25 cellular contexts compared by ENCODE assay signal in the genomic region with DNA sequence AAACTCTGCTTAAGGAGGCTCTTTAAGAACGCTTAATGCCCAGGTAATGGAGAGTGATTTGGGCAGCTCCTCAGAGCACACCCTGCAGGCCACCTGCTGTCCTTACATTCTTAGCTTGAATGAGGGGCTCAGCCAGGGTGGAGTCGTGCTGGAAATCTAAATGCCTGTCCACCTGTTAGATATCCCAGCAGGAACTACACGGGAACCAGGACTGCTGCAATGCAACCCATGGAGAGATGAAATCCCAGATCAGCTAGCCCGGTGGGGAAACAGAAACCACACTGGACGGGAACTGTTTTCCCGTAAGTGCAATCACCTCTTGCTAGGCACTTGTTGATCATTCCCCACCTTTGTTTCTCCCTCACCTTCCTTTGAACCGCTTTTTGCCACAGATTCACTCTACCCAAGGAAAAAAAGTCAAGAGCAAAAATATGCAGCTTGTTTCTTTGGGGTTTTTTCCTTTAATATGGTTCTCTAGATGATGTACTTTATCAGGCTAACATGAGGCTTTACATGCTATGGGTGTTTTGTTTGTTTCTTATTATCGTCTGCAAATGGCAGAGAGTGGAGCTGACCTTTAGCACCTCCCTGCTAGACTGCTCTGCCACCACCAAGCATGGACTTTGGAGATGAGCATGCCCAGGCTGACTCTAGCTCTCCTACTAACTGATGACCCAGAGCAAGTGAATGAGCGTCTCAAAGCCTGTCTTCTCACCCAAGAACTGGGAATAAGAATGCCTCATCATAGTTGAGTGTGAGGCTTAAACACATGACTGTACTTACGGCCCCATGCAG.
DNase-seq lines count a peak whose midpoint lies in the region; ATAC-seq, FAIRE-seq and TF ChIP-seq lines count a peak whose summit lies in the region.
"Had no signal": no experiment of that assay in that cellular context is flagged by ENCODE, and none has a peak within 500 bp of the region (broad histone marks: within the 10 kb centered on the region; RNA-seq: fewer than 3 reads in every experiment).

No MANE protein-coding gene starts in this region.

- no peak overlapping the region for H3K18ac ChIP-seq in H1 (ENCODE audit: extremely low read depth, low read length)

- no peak overlapping the region for H2BK20ac ChIP-seq in H1 (ENCODE audit: low read length)

- no peak overlapping the region for H2BK120ac ChIP-seq in H1 (replicated peaks; ENCODE audit: low read depth, low read length)

- H3K14ac ChIP-seq in H1 (ENCODE audit: insufficient read length), result no peak overlapping the region

- intact Hi-C loops in HepG2 (cut with micrococcal nuclease; ENCODE audit: unreplicated experiment), result no loop called here
- intact Hi-C loops in right lobe of liver (cut with DNase I), result no loop called here
- intact Hi-C loops in head of caudate nucleus (cut with DNase I), result no loop called here
- intact Hi-C loops in mammary epithelial cell (cut with micrococcal nuclease), result no loop called here

- no peaks in the 10 kb centered on the region for H4K20me1 ChIP-seq in HepG2 (ENCODE audit: insufficient read depth, low read length)
- no peaks in the 10 kb centered on the region for H4K20me1 ChIP-seq in H1 (replicated peaks in 1 of 2; ENCODE audit: control insufficient read depth in 1 of 2, insufficient read depth in 2 of 2, low read length in 2 of 2)
- no peaks in the 10 kb centered on the region for H4K20me1 ChIP-seq in mammary epithelial cell (ENCODE audit: insufficient read depth, low read length)

- TF ChIP-seq RAD21 in HepG2 (CRISPR knock-in tag; IDR thresholded peaks at IDR 0.05) (no peak), H1 (IDR thresholded peaks at IDR 0.05 in 1 of 2, conservative IDR thresholded peaks at IDR 0.05 in 1 of 2; ENCODE audit: low read depth in 2 of 2, low read length in 2 of 2) (peak in 1 of 2 experiments; percentile 14; a peak in 1 of 4 replicates)

- no peak overlapping the region for H3K56ac ChIP-seq in H1 (replicated peaks; ENCODE audit: insufficient read length, low read depth, low read length)

- no peak overlapping the region for H4K8ac ChIP-seq in H1 (ENCODE audit: extremely low read depth, insufficient read depth, low read length)

- BruUV-seq in HepG2 (replicated peaks; lab: Mats Ljungman, UMichigan) (no TSS peak), mammary epithelial cell (replicated peaks; lab: Mats Ljungman, UMichigan) (no TSS peak)

- FAIRE-seq in HepG2 (lab: Jason Lieb, UNC) (no peak), H1 (lab: Jason Lieb, UNC) (no peak)
- FAIRE-seq: A549 had no signal

- dilution Hi-C loops in mammary epithelial cell (cut with HindIII; ENCODE audit: low sequenced_read_pairs), result no loop called here

- H3K4me1 ChIP-seq in HepG2 (ENCODE audit: insufficient read depth, low read length) (peaks cover 67% of the 10 kb centered on the region), right lobe of liver (no peaks in the 10 kb centered on the region), H1 (replicated peaks in 1 of 4; ENCODE audit: control insufficient read depth in 3 of 4, insufficient read depth in 4 of 4, low read length in 3 of 4) (0 out of 7 replicates have a peak, but pooled peaks cover 0 to 3% (median under 1%) of the 10 kb centered on the region in 4 experiments), mammary epithelial cell (ENCODE audit: insufficient read depth, low read length) (peaks cover 10% of the 10 kb centered on the region)
- H3K4me1 ChIP-seq: parathyroid adenoma, sigmoid colon had no signal

- DNase-seq in HepG2 (ENCODE audit: low spot score), result no peak
- DNase-seq in right lobe of liver, result no peak
- DNase-seq in NCI-H146 (lab: John Stamatoyannopoulos, UW), result peak; percentile 59
- DNase-seq in H1 (ENCODE audit: low read depth in 1 of 2, low spot score in 2 of 2), result peak in 1 of 2 experiments; percentile 48
- no peak for DNase-seq in NCI-H446 treated with DMSO at 0.1 percent for 48 hours (lab: John Stamatoyannopoulos, UW)
- DNase-seq in head of caudate nucleus, result no peak
- DNase-seq in mammary epithelial cell, result no peak
- DNase-seq: activated CD4-positive, CD25-positive, alpha-beta regulatory T cell treated with anti-CD3 and anti-CD28 coated beads, Interleukin-2, amount 50 U/mL, for 72 hours; activated naive CD4-positive, alpha-beta T cell treated with anti-CD3 and anti-CD28 coated beads, Interleukin-2, amount 50 U/mL, for 16 hours; activated T-cell treated with anti-CD3 and anti-CD28 coated beads, Interleukin-2, amount 50 U/mL, for 72 hours; anterior cingulate cortex; Calu3; central memory CD4-positive, alpha-beta T cell; dorsolateral prefrontal cortex; GOT3; left cardiac atrium; natural killer cell; NCI-H1417; NCI-H2227 treated with DMSO at 0.1 percent for 48 hours; sigmoid colon; T1000 had no signal

- CTCF ChIA-PET in HepG2 (lab: Yijun Ruan, JAX; ENCODE audit: low intra/inter-chr PET ratio, low total read pairs) (no interaction called here), H1 (lab: Charles Lee; ENCODE audit: partially characterized antibody) (interaction anchor here (0.7 to 2.3 kb wide), 15 partner anchors 8 to 210 kb away, joined by 3 to 10 read pairs (median 3); no protein-coding TSS in a partner anchor), mammary epithelial cell (lab: Charles Lee; ENCODE audit: low non-redundant PET) (no interaction called here)

- no peaks in the 10 kb centered on the region for H3K27me3 ChIP-seq in HepG2 (ENCODE audit: control insufficient read depth in 1 of 2, insufficient read depth in 2 of 2, low read length in 2 of 2)
- H3K27me3 ChIP-seq in right lobe of liver, result no peaks in the 10 kb centered on the region
- H3K27me3 ChIP-seq in H1 (replicated peaks in 1 of 4; ENCODE audit: control insufficient read depth in 3 of 4, extremely low read depth in 1 of 4, insufficient read depth in 3 of 4, low read length in 3 of 4), result no peaks in the 10 kb centered on the region
- no peaks in the 10 kb centered on the region for H3K27me3 ChIP-seq in mammary epithelial cell (ENCODE audit: insufficient read depth, low read length)
- H3K27me3 ChIP-seq: gastroesophageal sphincter, sigmoid colon had no signal

- H3K36me3 ChIP-seq in HepG2 (replicated peaks in 1 of 2; ENCODE audit: control insufficient read depth in 1 of 2, insufficient read depth in 2 of 2, low read length in 2 of 2) (no peaks in the 10 kb centered on the region), right lobe of liver (no peaks in the 10 kb centered on the region), H1 (ENCODE audit: control insufficient read depth in 2 of 4, insufficient read depth in 4 of 4, low read length in 3 of 4) (no peaks in the 10 kb centered on the region), mammary epithelial cell (ENCODE audit: insufficient read depth, low read length) (no peaks in the 10 kb centered on the region)
- H3K36me3 ChIP-seq: gastroesophageal sphincter, sigmoid colon had no signal

- ATAC-seq in HepG2, result peak; percentile 73
- no peak for ATAC-seq in right lobe of liver
- no peak for ATAC-seq in HG03469 (IDR thresholded peaks at IDR 0.05; ENCODE audit: unreplicated experiment)
- ATAC-seq: activated T-cell treated with anti-CD3 and anti-CD28 coated beads, Interleukin-2, amount 50 U/mL, for 72 hours; gastroesophageal sphincter; natural killer cell had no signal

- no peak overlapping the region for H3K4me2 ChIP-seq in HepG2 (ENCODE audit: low read depth, low read length)
- no peak overlapping the region for H3K4me2 ChIP-seq in H1 (ENCODE audit: insufficient read depth in 1 of 2, low read depth in 2 of 2, low read length in 2 of 2)
- H3K4me2 ChIP-seq in mammary epithelial cell (ENCODE audit: insufficient read depth, low read depth, low read length), result no peak overlapping the region
- H3K4me2 ChIP-seq: A549 had no signal

- in situ Hi-C loops in HepG2 (cut with HindIII; ENCODE audit: extremely low pct_ligation_motif_present, low pct_unique_long_range_greater_than_20kb) (no loop called here), mammary epithelial cell (cut with MboI; ENCODE audit: low sequenced_read_pairs in 2 of 2) (no loop called here)

- H4K91ac ChIP-seq in H1 (replicated peaks; ENCODE audit: insufficient read length, low read length), result no peak overlapping the region

- H3K27ac ChIP-seq in HepG2 (ENCODE audit: extremely low read length, insufficient read depth, low read length) (no peak overlapping the region), right lobe of liver (no peak overlapping the region), H1 (ENCODE audit: low read depth, low read length) (no peak overlapping the region), mammary epithelial cell (ENCODE audit: insufficient read depth, low read depth, low read length) (no peak overlapping the region)
- H3K27ac ChIP-seq: A549, dorsolateral prefrontal cortex, gastroesophageal sphincter, parathyroid adenoma, sigmoid colon had no signal

- no peak overlapping the region for H3K4ac ChIP-seq in H1 (replicated peaks; ENCODE audit: insufficient read length, low read depth, low read length)

- no peak overlapping the region for H4K5ac ChIP-seq in H1 (ENCODE audit: insufficient read length, low read depth, low read length)

- H3K9ac ChIP-seq in HepG2 (ENCODE audit: insufficient read depth, low read depth, low read length) (no peak overlapping the region), H1 (replicated peaks in 1 of 4; ENCODE audit: extremely low read depth in 1 of 4, low read depth in 3 of 4, low read length in 3 of 4) (no peak overlapping the region), mammary epithelial cell (ENCODE audit: insufficient read depth, low read length) (no peak overlapping the region)
- H3K9ac ChIP-seq: parathyroid adenoma had no signal

- POLR2A ChIA-PET in HepG2 (lab: Yijun Ruan, JAX), result interaction anchor here (1.6 kb wide), 1 partner anchor 9 kb away, joined by 5 read pairs; no protein-coding TSS in a partner anchor
- POLR2A ChIA-PET in H1 (lab: Charles Lee; ENCODE audit: partially characterized antibody), result no interaction called here

- no peak overlapping the region for H3K4me3 ChIP-seq in HepG2 (replicated peaks in 1 of 3; ENCODE audit: insufficient read depth in 1 of 3, low read depth in 2 of 3, low read length in 3 of 3)
- no peak overlapping the region for H3K4me3 ChIP-seq in right lobe of liver
- no peak overlapping the region for H3K4me3 ChIP-seq in H1 (ENCODE audit: extremely low read depth in 1 of 4, insufficient read depth in 2 of 4, low read depth in 3 of 4, low read length in 4 of 4)
- H3K4me3 ChIP-seq in mammary epithelial cell (replicated peaks in 1 of 3; ENCODE audit: insufficient read depth in 1 of 3, low read depth in 2 of 3, low read length in 3 of 3), result no peak overlapping the region
- H3K4me3 ChIP-seq: A549, dorsolateral prefrontal cortex, gastroesophageal sphincter, sigmoid colon had no signal

- H2AFZ ChIP-seq in HepG2 (ENCODE audit: low read length) (peak overlapping the region; percentile 8), H1 (ENCODE audit: low read length) (peak overlapping the region; percentile 76; the same call in 1 of the 2 replicates), mammary epithelial cell (ENCODE audit: low read depth, low read length) (no peak overlapping the region)
- H2AFZ ChIP-seq: parathyroid adenoma had no signal

- H3K79me2 ChIP-seq in HepG2 (ENCODE audit: insufficient read depth, low read length), result no peaks in the 10 kb centered on the region
- H3K79me2 ChIP-seq in H1 (ENCODE audit: control insufficient read depth in 1 of 2, insufficient read depth in 2 of 2, low read length in 2 of 2), result no peaks in the 10 kb centered on the region
- H3K79me2 ChIP-seq in mammary epithelial cell (ENCODE audit: insufficient read depth, low read length), result no peaks in the 10 kb centered on the region
- H3K79me2 ChIP-seq: parathyroid adenoma had no signal

- no peak overlapping the region for H2BK5ac ChIP-seq in H1 (ENCODE audit: low read depth, low read length)

- H2BK12ac ChIP-seq in H1 (ENCODE audit: low read depth, low read length), result no peak overlapping the region

- no peak overlapping the region for H2BK15ac ChIP-seq in H1 (ENCODE audit: low read length)

- no peaks in the 10 kb centered on the region for H3K23me2 ChIP-seq in H1 (ENCODE audit: low read depth, low read length)

- TF ChIP-seq POLR2A in HepG2 (IDR thresholded peaks at IDR 0.05; ENCODE audit: insufficient read depth in 1 of 2, low read depth in 2 of 2, low read length in 2 of 2) (no peak), right lobe of liver (IDR thresholded peaks at IDR 0.05) (no peak), H1 (IDR thresholded peaks at IDR 0.05; ENCODE audit: control extremely low read depth in 1 of 2, low read depth in 2 of 2, low read length in 2 of 2) (no peak)

- no peak for TF ChIP-seq EP300 in HepG2 (IDR thresholded peaks at IDR 0.05; ENCODE audit: low read depth in 2 of 2, low read length in 2 of 2)
- TF ChIP-seq EP300 in HepG2 (CRISPR knock-in tag; IDR thresholded peaks at IDR 0.05; ENCODE audit: borderline replicate concordance), result no peak
- no peak for TF ChIP-seq EP300 in H1 (IDR thresholded peaks at IDR 0.05; ENCODE audit: borderline replicate concordance in 1 of 2, low read depth in 2 of 2, low read length in 2 of 2)

- TF ChIP-seq CTCF in HepG2 (CRISPR knock-in tag; IDR thresholded peaks at IDR 0.05) (0 out of 2 replicates have a peak, but pooled peaks have one; percentile 3), right lobe of liver (IDR thresholded peaks at IDR 0.05) (no peak), H1 (IDR thresholded peaks at IDR 0.05; ENCODE audit: control extremely low read depth in 1 of 3, insufficient read depth in 1 of 3, low read depth in 1 of 3, low read length in 3 of 3) (peak; percentile 34 to 50 (median 40); a peak in 3 of 4 replicates), mammary epithelial cell (conservative IDR thresholded peaks at IDR 0.05 in 1 of 2, IDR thresholded peaks at IDR 0.05 in 1 of 2; ENCODE audit: extremely low read depth in 1 of 2, insufficient read depth in 1 of 2, low read depth in 1 of 2, low read length in 2 of 2) (no peak)

- no peak overlapping the region for H2AK5ac ChIP-seq in H1 (ENCODE audit: low read depth, low read length)

- WGBS in HepG2 (ENCODE audit: low lambda C conversion rate), result 88% methylated on average over 10 of the region's 10 CpGs
- WGBS in right lobe of liver (ENCODE audit: insufficient coverage, low coverage, low lambda C conversion rate, missing lambda C conversion rate), result 73% methylated on average over 8 of the region's 10 CpGs
- WGBS in H1 (ENCODE audit: extremely low coverage in 1 of 2, insufficient coverage in 1 of 2, insufficient read length in 1 of 2, insufficient replicate concordance in 2 of 2, low coverage in 1 of 2, low lambda C conversion rate in 2 of 2, missing lambda C conversion rate in 1 of 2), 2 experiments, result 82% methylated on average over 10 of the region's 10 CpGs; no CpG with 5 or more reads in 1 of the 2 experiments
- 93% methylated on average over 10 of the region's 10 CpGs for WGBS in mammary epithelial cell (ENCODE audit: low coverage, missing lambda C conversion rate)

- H3K9me3 ChIP-seq in HepG2 (ENCODE audit: low read length), result no peaks in the 10 kb centered on the region
- H3K9me3 ChIP-seq in right lobe of liver, result no peaks in the 10 kb centered on the region
- H3K9me3 ChIP-seq in H1 (ENCODE audit: insufficient read depth in 2 of 2, low read depth in 1 of 2, low read length in 1 of 2), result no peaks in the 10 kb centered on the region
- no peaks in the 10 kb centered on the region for H3K9me3 ChIP-seq in mammary epithelial cell (replicated peaks; ENCODE audit: insufficient read depth, low read length)
- H3K9me3 ChIP-seq: A549, gastroesophageal sphincter, sigmoid colon had no signal

- H3K79me1 ChIP-seq in H1 (ENCODE audit: low read depth, low read length), result no peaks in the 10 kb centered on the region

- no peak overlapping the region for H3K23ac ChIP-seq in H1 (ENCODE audit: insufficient read length)

Comparison
In these comparisons a context has a peak if more than half of its experiments do, and no peak if none do; other contexts are left out.
1. CTCF ChIP-seq: peak in HepG2 (single experiment) and H1 (3 of 3); none in right lobe of liver (0 of 4) and mammary epithelial cell (0 of 2).
2. Of the 41 proteins assayed by ChIP-seq in both HepG2 and H1: peak only in HepG2: none; only in H1: none; in both: CTCF; in neither: 39; mixed calls (peak in some experiments, not most) for 1.